8 cellular contexts compared by ENCODE assay signal in the genomic region with DNA sequence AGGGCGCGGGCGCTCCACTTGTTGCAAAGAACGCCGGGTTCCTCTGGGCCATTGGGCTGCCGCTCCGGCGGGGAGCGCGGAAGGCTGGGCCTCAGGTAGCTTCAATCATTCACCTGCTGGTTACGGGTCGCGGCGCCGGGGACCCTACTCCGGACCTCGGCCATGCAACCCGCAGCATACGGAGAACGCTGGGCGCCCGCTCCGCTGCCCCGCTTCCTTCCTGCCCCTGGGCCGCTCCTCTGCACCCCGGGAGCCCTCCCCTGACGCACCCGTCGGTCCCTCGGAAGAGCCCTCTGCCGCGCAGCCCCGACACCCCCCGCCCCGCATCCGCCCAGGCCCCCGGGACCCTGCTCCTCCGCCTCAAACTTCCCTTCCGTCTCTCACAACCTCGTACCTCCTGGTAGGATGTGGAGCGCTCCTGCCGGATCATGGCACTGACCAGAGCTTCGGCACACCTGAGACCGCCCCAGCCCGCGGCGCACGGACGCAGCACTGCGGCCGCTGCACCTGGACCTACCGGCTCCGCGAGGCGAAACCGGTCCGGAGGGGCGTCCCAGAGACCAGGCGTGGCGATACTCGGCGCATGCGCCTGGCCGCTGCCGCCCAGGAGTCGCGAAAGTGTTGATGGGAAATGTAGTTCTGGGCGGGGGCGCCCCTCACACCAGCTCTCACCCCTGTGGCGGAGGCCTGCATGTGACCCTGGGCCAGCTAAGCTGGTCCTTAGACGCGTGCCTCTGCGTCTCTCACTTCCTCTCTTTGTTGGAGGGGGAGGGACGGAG. TPM values are rescaled to one million over a fixed set of nuclear protein-coding genes. Genes with fewer than 3 reads are reported as not detected.
A peak's percentile ranks its signal among the peaks of the same experiment; 100 is the strongest.
DNase-seq lines count a peak whose midpoint lies in the region; ATAC-seq and TF ChIP-seq lines count a peak whose summit lies in the region.

Gene PACC1 (minus strand): TSS at position 559 of the 779 bp plus-strand sequence. CDS start 129 bp downstream, at position 430.

- H3K4me1 ChIP-seq in esophagus muscularis mucosa (peaks cover 5 to 22% (median 17%) of the 10 kb centered on the region in 4 donors), muscle layer of duodenum (ENCODE audit: control insufficient read depth in 1 of 2, insufficient read depth in 2 of 2, low read length in 2 of 2) (peaks cover 0 to 11% of the 10 kb centered on the region in 2 donors)

- H3K36me3 ChIP-seq in esophagus muscularis mucosa (peaks cover 0 to 24% (median 18%) of the 10 kb centered on the region in 4 donors), muscle layer of duodenum (ENCODE audit: control insufficient read depth in 1 of 2, insufficient read depth in 2 of 2, low read length in 2 of 2) (peaks cover 0 to 12% of the 10 kb centered on the region in 2 donors)

- no peak for TF ChIP-seq CTCF in esophagus muscularis mucosa (IDR thresholded peaks at IDR 0.05)

- peak within 1 kb of the TSS; percentile 77 to 97 (median 93) for H3K27ac Mint-ChIP-seq in IgD-negative memory B cell
- H3K27ac Mint-ChIP-seq in activated T-cell treated with anti-CD3 and anti-CD28 coated beads, Interleukin-2, amount 50 U/mL, for 24 hours = peak within 1 kb of the TSS; percentile 97

- H3K27ac ChIP-seq in esophagus muscularis mucosa (replicated peaks in 1 of 4) = peak within 1 kb of the TSS; percentile 43 to 70 (median 56)
- H3K27ac ChIP-seq in muscle layer of duodenum (ENCODE audit: low read length) = peak within 1 kb of the TSS; percentile 40

- peak; percentile 98 for DNase-seq in DMS53 (lab: John Stamatoyannopoulos, UW)
- peak; percentile 91 for DNase-seq in activated T-cell treated with anti-CD3 and anti-CD28 coated beads, Interleukin-2, amount 50 U/mL, for 24 hours
- peak; percentile 97 for DNase-seq in esophagus muscularis mucosa (ENCODE audit: extremely low spot score)
- peak; percentile 78 to 86 for DNase-seq in stimulated activated CD8-positive, alpha-beta memory T cell treated with anti-CD3 and anti-CD28 coated beads, Interleukin-7, amount 100 ng/mL, for 4 hours (ENCODE audit: low read depth in 2 of 2)

- 3% methylated on average over 17 of the region's 74 CpGs for WGBS in esophagus muscularis mucosa

- H3K27me3 Mint-ChIP-seq in IgD-negative memory B cell = no peaks in the 10 kb centered on the region
- no peaks in the 10 kb centered on the region for H3K27me3 Mint-ChIP-seq in activated T-cell treated with anti-CD3 and anti-CD28 coated beads, Interleukin-2, amount 50 U/mL, for 24 hours

- peak within 1 kb of the TSS; percentile 95 to 98 (median 97) for H3K4me3 Mint-ChIP-seq in IgD-negative memory B cell
- H3K4me3 Mint-ChIP-seq in activated T-cell treated with anti-CD3 and anti-CD28 coated beads, Interleukin-2, amount 50 U/mL, for 24 hours = peak within 1 kb of the TSS; percentile 99

- ATAC-seq in GM21529 (IDR thresholded peaks at IDR 0.05; ENCODE audit: unreplicated experiment) = peak; percentile 95

- H3K9me3 Mint-ChIP-seq in IgD-negative memory B cell = no peaks in the 10 kb centered on the region
- no peaks in the 10 kb centered on the region for H3K9me3 Mint-ChIP-seq in activated T-cell treated with anti-CD3 and anti-CD28 coated beads, Interleukin-2, amount 50 U/mL, for 24 hours

- H3K4me3 ChIP-seq in esophagus muscularis mucosa (peak within 1 kb of the TSS; percentile 71 to 97 (median 84)), muscle layer of duodenum (ENCODE audit: low read depth in 1 of 2, low read length in 2 of 2) (peak within 1 kb of the TSS; percentile 75 to 92)

- intact Hi-C loops in esophagus muscularis mucosa (cut with DNase I) = no loop called here

- H3K4me1 Mint-ChIP-seq in IgD-negative memory B cell = peaks cover 15 to 30% (median 27%) of the 10 kb centered on the region in 3 donors
- H3K4me1 Mint-ChIP-seq in activated T-cell treated with anti-CD3 and anti-CD28 coated beads, Interleukin-2, amount 50 U/mL, for 24 hours (ENCODE audit: low read depth) = peaks cover 29% of the 10 kb centered on the region

- TF ChIP-seq EP300 in esophagus muscularis mucosa (IDR thresholded peaks at IDR 0.05) = no peak

- no peak for TF ChIP-seq POLR2A in esophagus muscularis mucosa (IDR thresholded peaks at IDR 0.05; ENCODE audit: low read depth)

- H3K27me3 ChIP-seq in esophagus muscularis mucosa (no peaks in the 10 kb centered on the region), muscle layer of duodenum (ENCODE audit: low read depth, low read length) (no peaks in the 10 kb centered on the region)

- H3K9me3 ChIP-seq in esophagus muscularis mucosa = no peaks in the 10 kb centered on the region
- no peaks in the 10 kb centered on the region for H3K9me3 ChIP-seq in muscle layer of duodenum (ENCODE audit: control insufficient read depth in 1 of 2, low read length in 2 of 2)

- H3K36me3 Mint-ChIP-seq in IgD-negative memory B cell = peaks cover 3% of the 10 kb centered on the region
- peaks cover 41% of the 10 kb centered on the region for H3K36me3 Mint-ChIP-seq in activated T-cell treated with anti-CD3 and anti-CD28 coated beads, Interleukin-2, amount 50 U/mL, for 24 hours (ENCODE audit: low read depth)

TF ChIP-seq in PFSK-1, 5 proteins besides CTCF, POLR2A, EP300 and RAD21:
- TF ChIP-seq, protein P1, sequence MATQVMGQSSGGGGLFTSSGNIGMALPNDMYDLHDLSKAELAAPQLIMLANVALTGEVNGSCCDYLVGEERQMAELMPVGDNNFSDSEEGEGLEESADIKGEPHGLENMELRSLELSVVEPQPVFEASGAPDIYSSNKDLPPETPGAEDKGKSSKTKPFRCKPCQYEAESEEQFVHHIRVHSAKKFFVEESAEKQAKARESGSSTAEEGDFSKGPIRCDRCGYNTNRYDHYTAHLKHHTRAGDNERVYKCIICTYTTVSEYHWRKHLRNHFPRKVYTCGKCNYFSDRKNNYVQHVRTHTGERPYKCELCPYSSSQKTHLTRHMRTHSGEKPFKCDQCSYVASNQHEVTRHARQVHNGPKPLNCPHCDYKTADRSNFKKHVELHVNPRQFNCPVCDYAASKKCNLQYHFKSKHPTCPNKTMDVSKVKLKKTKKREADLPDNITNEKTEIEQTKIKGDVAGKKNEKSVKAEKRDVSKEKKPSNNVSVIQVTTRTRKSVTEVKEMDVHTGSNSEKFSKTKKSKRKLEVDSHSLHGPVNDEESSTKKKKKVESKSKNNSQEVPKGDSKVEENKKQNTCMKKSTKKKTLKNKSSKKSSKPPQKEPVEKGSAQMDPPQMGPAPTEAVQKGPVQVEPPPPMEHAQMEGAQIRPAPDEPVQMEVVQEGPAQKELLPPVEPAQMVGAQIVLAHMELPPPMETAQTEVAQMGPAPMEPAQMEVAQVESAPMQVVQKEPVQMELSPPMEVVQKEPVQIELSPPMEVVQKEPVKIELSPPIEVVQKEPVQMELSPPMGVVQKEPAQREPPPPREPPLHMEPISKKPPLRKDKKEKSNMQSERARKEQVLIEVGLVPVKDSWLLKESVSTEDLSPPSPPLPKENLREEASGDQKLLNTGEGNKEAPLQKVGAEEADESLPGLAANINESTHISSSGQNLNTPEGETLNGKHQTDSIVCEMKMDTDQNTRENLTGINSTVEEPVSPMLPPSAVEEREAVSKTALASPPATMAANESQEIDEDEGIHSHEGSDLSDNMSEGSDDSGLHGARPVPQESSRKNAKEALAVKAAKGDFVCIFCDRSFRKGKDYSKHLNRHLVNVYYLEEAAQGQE (IDR thresholded peaks at IDR 0.05; ENCODE audit: insufficient read depth in 1 of 2, low read depth in 2 of 2, low read length in 2 of 2) = 0 out of 4 replicates have a peak, but pooled peaks of 1 of the 2 experiments have one; percentile 45
- TF ChIP-seq POLR2AphosphoS5 (IDR thresholded peaks at IDR 0.05; ENCODE audit: low read depth, low read length) = peak; percentile 95
- peak; percentile 66; the same call in 1 of the 2 replicates for TF ChIP-seq SIN3A (IDR thresholded peaks at IDR 0.05; ENCODE audit: borderline replicate concordance, insufficient read depth, low read length)
- peak; percentile 71; the same call in 1 of the 2 replicates for TF ChIP-seq TAF1 (IDR thresholded peaks at IDR 0.05; ENCODE audit: borderline replicate concordance, insufficient read depth, low read length)
- no peak for TF ChIP-seq FOXP2 (optimal IDR thresholded peaks at IDR 0.05; ENCODE audit: borderline replicate concordance, extremely low read depth, extremely low read length, insufficient read depth)

RNA-seq across cellular contexts. Expression of gene PACC1, which starts in this region (rescaled TPM):
- 14.7 TPM for polyA plus RNA-seq in IgD-negative memory B cell
- 33.5 TPM for polyA plus RNA-seq in PFSK-1 (2012; ENCODE audit: insufficient read length, low read depth)
- 1 to 10 TPM; 2.2 to 5.0 (median 3.7) TPM for total RNA-seq in esophagus muscularis mucosa

Comparison
In these comparisons a context has a peak if more than half of its experiments do, and no peak if none do; other contexts are left out.
1. Peak in every context shown above with its lines: DNase-seq, ATAC-seq, H3K4me3 ChIP-seq and H3K27ac ChIP-seq.